Comparison of ENCODE assay signal across 20 cellular contexts in the genomic region with DNA sequence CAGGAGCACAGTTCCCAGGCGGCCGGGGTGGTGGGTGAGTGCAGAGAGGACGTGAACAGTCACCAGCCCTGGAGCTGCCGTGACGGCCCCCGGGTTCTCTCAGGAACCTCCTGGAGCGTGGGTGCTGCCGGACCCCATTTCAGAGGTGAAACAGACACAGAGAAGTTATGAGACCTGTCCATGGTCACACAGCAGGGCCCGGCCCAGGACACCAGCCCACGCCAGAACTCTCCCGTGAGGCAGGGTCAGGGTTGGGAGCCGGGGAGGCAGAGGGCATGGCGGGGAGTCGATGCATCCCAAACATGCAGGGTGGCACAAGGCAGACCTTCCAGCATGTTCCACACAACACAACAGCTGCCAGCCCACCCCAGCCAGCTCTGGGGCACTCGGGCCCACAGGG. TPM values are rescaled to one million over a fixed set of nuclear protein-coding genes. Genes with fewer than 3 reads are reported as not detected.
DNase-seq lines count a peak whose midpoint lies in the region; ATAC-seq and TF ChIP-seq lines count a peak whose summit lies in the region.
"Had no signal": no experiment of that assay in that cellular context is flagged by ENCODE, and none has a peak within 500 bp of the region (broad histone marks: within the 10 kb centered on the region; RNA-seq: fewer than 3 reads in every experiment).

No MANE protein-coding gene starts in this region.

- DNase-seq in Right ventricle myocardium inferior (ENCODE audit: missing footprints): peak; percentile 37
- no peak for DNase-seq in left cardiac atrium
- DNase-seq in caudate nucleus (lab: John Stamatoyannopoulos, UW): no peak
- DNase-seq in natural killer cell: no peak
- no peak for DNase-seq in stimulated activated CD4-positive, alpha-beta T cell treated with anti-CD3 and anti-CD28 coated beads, Interleukin-15, amount 100 ng/mL, for 24 hours
- DNase-seq in NCI-H187 (lab: John Stamatoyannopoulos, UW): no peak
- DNase-seq: C1 segment of cervical spinal cord; CD8-positive, alpha-beta memory T cell; DMS79; MV-4-11; NCI-H187 treated with DMSO at 0.1 percent for 48 hours; NCI-H345; NCI-H524 treated with DMSO at 0.1 percent for 48 hours had no signal

- ATAC-seq in Right ventricle myocardium inferior (no peak), left cardiac atrium (no peak), natural killer cell (no peak), HG03571 (IDR thresholded peaks at IDR 0.05; ENCODE audit: unreplicated experiment) (no peak)

- no peak overlapping the region for H3K27ac Mint-ChIP-seq in natural killer cell
- H3K27ac Mint-ChIP-seq: CD8-positive, alpha-beta memory T cell had no signal

- peaks cover 4 to 18% of the 10 kb centered on the region in 2 donors for H3K4me1 Mint-ChIP-seq in natural killer cell

- no peak for TF ChIP-seq CTCF in natural killer cell (IDR thresholded peaks at IDR 0.05)

- intact Hi-C loops in Right ventricle myocardium inferior (cut with DNase I) (no loop called here), left cardiac atrium (cut with DNase I) (no loop called here), natural killer cell (cut with micrococcal nuclease) (no loop called here)

- H3K9me3 Mint-ChIP-seq in natural killer cell: no peaks in the 10 kb centered on the region
- H3K9me3 Mint-ChIP-seq: CD8-positive, alpha-beta memory T cell had no signal

- no peaks in the 10 kb centered on the region for H3K36me3 Mint-ChIP-seq in natural killer cell
- H3K36me3 Mint-ChIP-seq: CD8-positive, alpha-beta memory T cell had no signal

- H3K27ac ChIP-seq in caudate nucleus (ENCODE audit: low read depth, low read length) (peak overlapping the region; percentile 6), temporal lobe (ENCODE audit: low read depth, low read length) (peak overlapping the region; percentile 52)
- H3K27ac ChIP-seq: KMS-11 had no signal

- peak overlapping the region; percentile 28 for H3K4me3 Mint-ChIP-seq in natural killer cell
- H3K4me3 Mint-ChIP-seq: CD8-positive, alpha-beta memory T cell had no signal

- H3K27me3 Mint-ChIP-seq in natural killer cell (ENCODE audit: low read depth in 2 of 2): peaks cover 0 to 4% of the 10 kb centered on the region in 2 donors

RNA-seq across cellular contexts. Expression of a gene that starts 3.8 kb away (rescaled TPM):
- total RNA-seq in Right ventricle myocardium inferior (not detected), left cardiac atrium (not detected), natural killer cell (not detected), temporal lobe (not detected)
- total RNA-seq: A172; CD8-positive, alpha-beta memory T cell; H4; HT-29; SK-MEL-5 had no signal

RNA-seq across cellular contexts. Expression of a gene that starts 4.5 kb away (rescaled TPM):
- total RNA-seq in Right ventricle myocardium inferior (10.1 TPM), left cardiac atrium (10 to 100 TPM in 1 of 2 donors, 1 to 10 TPM in 1; 8.3 to 12.7 TPM), natural killer cell (10 to 100 TPM in 2 of 3 donors, 1 to 10 TPM in 1; 8.5 to 13.7 (median 10.4) TPM), temporal lobe (7.9 TPM)
